ENCODE assay signal across 8 cellular contexts in the genomic region with DNA sequence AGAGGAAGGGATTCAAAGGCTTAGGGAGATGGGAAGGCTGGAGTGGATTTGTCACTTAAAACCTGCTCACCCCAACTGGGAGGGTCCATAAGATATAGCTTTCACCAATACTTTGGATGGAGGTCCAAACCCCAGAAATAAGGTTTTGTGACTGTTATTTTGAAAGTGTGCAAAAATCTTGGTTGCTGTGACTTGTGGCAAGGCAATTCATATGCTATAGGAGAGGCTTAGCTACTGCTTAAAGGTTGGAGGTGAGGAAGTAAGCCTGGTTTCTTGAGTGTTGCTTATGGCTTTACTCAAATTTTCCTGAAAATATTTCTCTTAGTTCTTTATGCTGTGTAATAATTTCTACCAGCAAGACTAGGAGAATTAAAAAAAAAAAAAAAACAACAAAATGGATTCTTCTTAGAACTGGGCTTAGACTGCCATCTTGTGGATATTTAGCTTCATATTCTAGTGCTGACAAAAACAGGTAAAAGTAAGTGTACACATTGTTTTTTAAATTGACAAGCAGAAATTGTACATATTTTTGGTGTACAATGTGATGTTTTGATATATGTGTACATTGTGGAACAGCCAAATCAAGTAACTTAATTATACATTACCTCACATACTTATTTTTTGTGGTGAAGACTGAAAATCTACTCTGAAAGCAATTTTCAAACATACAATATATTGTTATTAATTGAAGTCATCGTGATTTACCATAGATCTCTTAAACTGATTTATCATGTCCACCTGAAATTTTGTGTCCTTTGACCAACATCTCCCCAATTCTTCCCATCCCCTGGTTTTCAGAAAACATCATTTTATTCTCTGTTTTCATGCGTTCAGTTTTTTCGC. TPM values are rescaled to one million over a fixed set of nuclear protein-coding genes. Genes with fewer than 3 reads are reported as not detected.
DNase-seq lines count a peak whose midpoint lies in the region; ATAC-seq, FAIRE-seq and TF ChIP-seq lines count a peak whose summit lies in the region.

No MANE protein-coding gene starts in this region.

- DNase-seq in CD4-positive, alpha-beta memory T cell: peak in 4 of 5 donors; percentile 59 to 74 (median 64)
- DNase-seq in H9 (no peak), NCI-H446 treated with DMSO at 0.1 percent for 48 hours (lab: John Stamatoyannopoulos, UW) (peak; percentile 51), K562 (ENCODE audit: extremely low read depth in 1 of 4, low spot score in 3 of 4) (peak; percentile 6 to 49 (median 12)), kidney glomerular epithelial cell (lab: John Stamatoyannopoulos, UW) (peak; percentile 54), uterus (no peak), hepatic stellate cell (ENCODE audit: low spot score) (no peak)

- no peak overlapping the region for H3T11ph ChIP-seq in H9 (ENCODE audit: low read length)

- no peak overlapping the region for H2BK15ac ChIP-seq in H9 (ENCODE audit: low read depth, low read length)

- WGBS in H9 (ENCODE audit: extremely low coverage, insufficient read length, low lambda C conversion rate): no CpG with 5 or more reads among the region's 3 CpGs
- WGBS in K562 (ENCODE audit: insufficient coverage, low coverage, missing lambda C conversion rate): 20% methylated on average over 3 of the region's 3 CpGs

- no peaks in the 10 kb centered on the region for H4K20me1 ChIP-seq in H9 (ENCODE audit: control insufficient read depth, insufficient read depth, insufficient read length)
- no peaks in the 10 kb centered on the region for H4K20me1 ChIP-seq in K562 (replicated peaks; ENCODE audit: control insufficient read depth, insufficient read depth, low read length)

- in situ Hi-C loops in K562 (cut with MboI): loop anchor here (10.0 kb wide), 1 partner anchor 151 kb away; the partner anchor contains the start of gene ART4

- TF ChIP-seq CTCF in H9 (conservative IDR thresholded peaks at IDR 0.05) (peak; percentile 83), K562 (IDR thresholded peaks at IDR 0.05 in 2 of 3, conservative IDR thresholded peaks at IDR 0.05 in 1 of 3; ENCODE audit: insufficient read depth in 2 of 3, low read depth in 1 of 3, low read length in 3 of 3) (peak in 2 of 3 experiments; percentile 37 to 69; a peak in 3 of 6 replicates), uterus (IDR thresholded peaks at IDR 0.05) (peak; percentile 63 to 79 (median 64))

- no peaks in the 10 kb centered on the region for H3K23me2 ChIP-seq in H9 (ENCODE audit: insufficient read length, low read depth, low read length, poor library complexity, severe bottlenecking)

- ATAC-seq in K562: no peak
- no peak for ATAC-seq in HG02610 (IDR thresholded peaks at IDR 0.05; ENCODE audit: unreplicated experiment)

- no peak overlapping the region for H4K91ac ChIP-seq in H9 (ENCODE audit: insufficient read length, low read depth, low read length)

- H3K36me3 ChIP-seq in CD4-positive, alpha-beta memory T cell (ENCODE audit: insufficient read depth, low read length): no peaks in the 10 kb centered on the region
- H3K36me3 ChIP-seq in K562 (ENCODE audit: control insufficient read depth, insufficient read depth, low read length): no peaks in the 10 kb centered on the region
- H3K36me3 ChIP-seq in uterus: no peaks in the 10 kb centered on the region

- H3K79me2 ChIP-seq in H9 (ENCODE audit: insufficient read depth, low read length): no peaks in the 10 kb centered on the region
- H3K79me2 ChIP-seq in K562 (ENCODE audit: control insufficient read depth, insufficient read depth, low read length): no peaks in the 10 kb centered on the region

- no peak overlapping the region for H3K9ac ChIP-seq in H9 (ENCODE audit: extremely low read depth, insufficient read length, low read length)
- no peak overlapping the region for H3K9ac ChIP-seq in K562 (ENCODE audit: insufficient read depth in 1 of 2, low read depth in 2 of 2, low read length in 2 of 2)

- H3K4ac ChIP-seq in H9 (ENCODE audit: low read depth, low read length): no peak overlapping the region

- H3K27ac Mint-ChIP-seq in CD4-positive, alpha-beta memory T cell: peak overlapping the region; percentile 8 to 89 (median 58)
- H3K27ac Mint-ChIP-seq in H9: no peak overlapping the region

- H3K4me1 ChIP-seq in CD4-positive, alpha-beta memory T cell (ENCODE audit: insufficient read depth, low read length): peaks cover 24% of the 10 kb centered on the region
- H3K4me1 ChIP-seq in H9 (ENCODE audit: insufficient read depth, low read length) (no peaks in the 10 kb centered on the region), K562 (replicated peaks in 1 of 2; ENCODE audit: control insufficient read depth in 2 of 2, insufficient read depth in 2 of 2, low read length in 2 of 2) (no peaks in the 10 kb centered on the region), uterus (no peaks in the 10 kb centered on the region)

- POLR2A ChIA-PET in CD4-positive, alpha-beta memory T cell (lab: Charles Lee; ENCODE audit: partially characterized antibody): interaction anchor here (0.5 to 4.2 kb wide), 19 partner anchors 10 to 258 kb away, joined by 3 to 40 read pairs (median 6); partner anchors contain the start of genes ARHGDIB, ART4, C12orf60 and ERP27
- POLR2A ChIA-PET in K562 (lab: Yijun Ruan, JAX): interaction anchor here (0.6 to 0.9 kb wide), 2 partner anchors 186 to 383 kb away, joined by 3 read pairs; no protein-coding TSS in a partner anchor

- H4K5ac ChIP-seq in H9 (ENCODE audit: insufficient read length, low read depth, low read length): no peak overlapping the region

- no peak for TF ChIP-seq EP300 in K562 (IDR thresholded peaks at IDR 0.05; ENCODE audit: low read length)

- no peak overlapping the region for H2BK12ac ChIP-seq in H9 (ENCODE audit: insufficient read length, low read depth, low read length)

- no peak for TF ChIP-seq POLR2A in K562 (conservative IDR thresholded peaks at IDR 0.05)
- TF ChIP-seq POLR2A in uterus (IDR thresholded peaks at IDR 0.05): no peak

- no peak overlapping the region for H2BK5ac ChIP-seq in H9 (ENCODE audit: insufficient read length, low read length)

- H2BK120ac ChIP-seq in H9 (ENCODE audit: low read depth, low read length, poor library complexity, severe bottlenecking): no peak overlapping the region

- no peaks in the 10 kb centered on the region for H3K79me1 ChIP-seq in H9 (ENCODE audit: insufficient read depth, low read depth, low read length, poor library complexity, severe bottlenecking)

- H3K27ac ChIP-seq in CD4-positive, alpha-beta memory T cell (ENCODE audit: low read depth, low read length): no peak overlapping the region
- H3K27ac ChIP-seq in H9 (ENCODE audit: insufficient read length, low read depth, low read length) (no peak overlapping the region), K562 (ENCODE audit: extremely low read depth, low read depth, low read length) (no peak overlapping the region), uterus (peak overlapping the region; percentile 57 to 96)

- H3K4me3 Mint-ChIP-seq in CD4-positive, alpha-beta memory T cell: peak overlapping the region in 3 of 8 donors; percentile 47 to 65 (median 64)
- H3K4me3 Mint-ChIP-seq in H9: no peak overlapping the region

- no peak overlapping the region for H3K4me2 ChIP-seq in H9 (ENCODE audit: insufficient read depth, insufficient read length, low read length)
- H3K4me2 ChIP-seq in K562 (ENCODE audit: insufficient read depth, low read length): no peak overlapping the region

- H3K27me3 ChIP-seq in CD4-positive, alpha-beta memory T cell (ENCODE audit: insufficient read depth, low read length): peaks cover 3% of the 10 kb centered on the region
- no peaks in the 10 kb centered on the region for H3K27me3 ChIP-seq in H9 (ENCODE audit: insufficient read depth, low read length)
- H3K27me3 ChIP-seq in K562 (ENCODE audit: control insufficient read depth in 2 of 2, insufficient read depth in 2 of 2, low read length in 2 of 2): no peaks in the 10 kb centered on the region
- no peaks in the 10 kb centered on the region for H3K27me3 ChIP-seq in uterus

- peaks cover 0 to 9% (median 0%) of the 10 kb centered on the region in 8 donors for H3K9me3 Mint-ChIP-seq in CD4-positive, alpha-beta memory T cell
- peaks cover under 1 to 7% of the 10 kb centered on the region in 2 experiments; a peak in 2 of 5 replicates for H3K9me3 Mint-ChIP-seq in H9

- peaks cover 22 to 28% (median 25%) of the 10 kb centered on the region in 4 donors for H3K4me1 Mint-ChIP-seq in CD4-positive, alpha-beta memory T cell
- H3K4me1 Mint-ChIP-seq in H9: no peaks in the 10 kb centered on the region

- no peak overlapping the region for H2AFZ ChIP-seq in H9 (ENCODE audit: low read length)
- no peak overlapping the region for H2AFZ ChIP-seq in K562 (ENCODE audit: low read depth, low read length)

- no peaks in the 10 kb centered on the region for H3K9me1 ChIP-seq in K562 (ENCODE audit: control insufficient read depth, insufficient read depth, low read length)

- H4K8ac ChIP-seq in H9 (replicated peaks; ENCODE audit: insufficient read length, low read depth, low read length): no peak overlapping the region

- no peak overlapping the region for H3K4me3 ChIP-seq in CD4-positive, alpha-beta memory T cell (ENCODE audit: low read length in 2 of 2)
- H3K4me3 ChIP-seq in K562: no peak overlapping the region
- H3K4me3 ChIP-seq in uterus: no peak overlapping the region

- no peaks in the 10 kb centered on the region for H3K36me3 Mint-ChIP-seq in CD4-positive, alpha-beta memory T cell
- H3K36me3 Mint-ChIP-seq in H9 (ENCODE audit: insufficient read depth in 1 of 3, low read depth in 3 of 3): no peaks in the 10 kb centered on the region

- BruUV-seq in K562 (replicated peaks; lab: Mats Ljungman, UMichigan): no TSS peak

- FAIRE-seq in K562 (lab: Jason Lieb, UNC): no peak

- CTCF ChIA-PET in CD4-positive, alpha-beta memory T cell (lab: Charles Lee; ENCODE audit: partially characterized antibody): interaction anchor here (0.7 to 9.4 kb wide), 41 partner anchors 11 to 758 kb away, joined by 3 to 191 read pairs (median 5); partner anchors contain the start of genes ARHGDIB, ART4, ERP27 and PDE6H
- CTCF ChIA-PET in K562 (lab: Yijun Ruan, JAX; ENCODE audit: low intra/inter-chr PET ratio): interaction anchor here (0.6 to 2.3 kb wide), 11 partner anchors 60 to 1633 kb away, joined by 3 to 15 read pairs (median 4); partner anchors contain the start of gene ART4

- H3K14ac ChIP-seq in H9 (ENCODE audit: insufficient read depth, low read length): no peak overlapping the region

- H3K18ac ChIP-seq in H9 (ENCODE audit: insufficient read length, low read depth, low read length): no peak overlapping the region

- H3K9me3 ChIP-seq in CD4-positive, alpha-beta memory T cell (ENCODE audit: control insufficient read depth in 1 of 2, low read length in 2 of 2): no peaks in the 10 kb centered on the region
- H3K9me3 ChIP-seq in H9 (ENCODE audit: control insufficient read depth, low read depth, low read length) (no peaks in the 10 kb centered on the region), K562 (replicated peaks; ENCODE audit: control insufficient read depth, insufficient read depth, low read depth, low read length) (no peaks in the 10 kb centered on the region), uterus (no peaks in the 10 kb centered on the region)

- no peak overlapping the region for H3K23ac ChIP-seq in H9 (ENCODE audit: insufficient read length, low read depth, low read length)

- no peak overlapping the region for H2BK20ac ChIP-seq in H9 (ENCODE audit: low read depth, low read length, poor library complexity, severe bottlenecking)

- H2AK5ac ChIP-seq in H9 (ENCODE audit: insufficient read length, low read length): no peak overlapping the region

- peak; percentile 63 to 75 for TF ChIP-seq RAD21 in K562 (CRISPR knock-in tag; conservative IDR thresholded peaks at IDR 0.05 in 1 of 2, IDR thresholded peaks at IDR 0.05 in 1 of 2)

- no peak overlapping the region for H3K56ac ChIP-seq in H9 (ENCODE audit: insufficient read length, low read depth, low read length)

- peaks cover 4 to 5% of the 10 kb centered on the region in 2 donors for H3K27me3 Mint-ChIP-seq in CD4-positive, alpha-beta memory T cell
- no peaks in the 10 kb centered on the region for H3K27me3 Mint-ChIP-seq in H9 (ENCODE audit: low read depth)

- intact Hi-C loops in CD4-positive, alpha-beta memory T cell (cut with micrococcal nuclease): loop anchor here (1.0 to 2.0 kb wide), 6 partner anchors 151 to 366 kb away; partner anchors contain the start of gene RERG
- intact Hi-C loops in K562 (cut with micrococcal nuclease): loop anchor here (1.0 to 10.0 kb wide), 4 partner anchors 151 to 366 kb away; partner anchors contain the start of gene SMCO3
- intact Hi-C loops in uterus (cut with DNase I; ENCODE audit: low total_unique reads): loop anchor here (5.0 kb wide), 2 partner anchors 149 to 226 kb away; partner anchors contain the start of gene RERG

RNA-seq across cellular contexts. Expression of gene PDE6H, which starts 23.0 kb away (rescaled TPM):
- not detected for total RNA-seq in CD4-positive, alpha-beta memory T cell
- not detected for polyA plus RNA-seq in CD4-positive, alpha-beta memory T cell
- total RNA-seq in H9 (2021) (not detected in 2 replicates), K562 (2014; rRNA removed) (not detected in 2 replicates), K562 (2014; rRNA removed; fragmentation: Illumina TruSeq; extraction: Trizol) (not detected in 2 replicates), K562 (2015; rRNA removed; fragmentation: Illumina TruSeq; extraction: Trizol) (not detected in 2 replicates), K562 (2021) (not detected in 2 replicates), uterus (not detected)
- not detected in 2 replicates for total RNA-seq in K562 (2011; cell fraction: chromatin; rRNA removed; ENCODE audit: low replicate concordance)
- not detected in 2 replicates for total RNA-seq in K562 (2011; cell fraction: nucleolus; rRNA removed)
- total RNA-seq in K562 (2011; cell fraction: nucleoplasm; rRNA removed): not detected in 2 replicates
- polyA plus RNA-seq in K562 (2011; rRNA removed) (not detected in 2 replicates), K562 (2014; fragmentation: Illumina TruSeq; extraction: Trizol) (not detected in 2 replicates), K562 (2014; fragmentation: Nextera tagmentation; extraction: Ambion mirVana) (under 1 TPM in 1 of 2 experiments, not detected in 1; 0.15 TPM), K562 (2014; rRNA removed) (not detected in 2 replicates)
- polyA plus RNA-seq in K562 (2011; cell fraction: cytosol; rRNA removed): not detected in 2 replicates
- polyA plus RNA-seq in K562 (2011; cell fraction: nucleus; rRNA removed): 0.22 TPM in 1 of 2 replicates, not detected in the other
- not detected in 2 replicates for polyA plus RNA-seq in K562 (2012)
- not detected in 2 replicates for polyA minus RNA-seq in K562 (2011; rRNA and poly(A)+ RNA removed)
- polyA minus RNA-seq in K562 (2011; cell fraction: cytosol; rRNA and poly(A)+ RNA removed): not detected in 2 replicates
- not detected in 2 replicates for polyA minus RNA-seq in K562 (2011; cell fraction: nucleus; rRNA and poly(A)+ RNA removed)

RNA-seq across cellular contexts. Expression of gene ARHGDIB, which starts 34.4 kb away (rescaled TPM):
- total RNA-seq in CD4-positive, alpha-beta memory T cell: 100 to 1,000 TPM; 717 to 768 TPM
- 1,000 to 10,000 TPM; 2,962 to 4,406 TPM for polyA plus RNA-seq in CD4-positive, alpha-beta memory T cell
- 0.29 and 0.44 TPM in 2 replicates for total RNA-seq in H9 (2021)
- total RNA-seq in K562 (2011; cell fraction: chromatin; rRNA removed; ENCODE audit: low replicate concordance): 0.39 TPM in 1 of 2 replicates, not detected in the other
- total RNA-seq in K562 (2011; cell fraction: nucleolus; rRNA removed): 0.53 TPM in 1 of 2 replicates, not detected in the other
- 0.76 and 0.81 TPM in 2 replicates for total RNA-seq in K562 (2011; cell fraction: nucleoplasm; rRNA removed)
- 63.2 and 100 TPM in 2 replicates for total RNA-seq in K562 (2014; rRNA removed)
- 67.3 and 68.7 TPM in 2 replicates for total RNA-seq in K562 (2014; rRNA removed; fragmentation: Illumina TruSeq; extraction: Trizol)
- total RNA-seq in K562 (2015; rRNA removed; fragmentation: Illumina TruSeq; extraction: Trizol): 145 and 151 TPM in 2 replicates
- total RNA-seq in K562 (2021): 51.1 and 55.8 TPM in 2 replicates
- 9.5 and 21.9 TPM in 2 replicates for polyA plus RNA-seq in K562 (2011; rRNA removed)
- polyA plus RNA-seq in K562 (2011; cell fraction: cytosol; rRNA removed): 11.3 and 35.3 TPM in 2 replicates
- polyA plus RNA-seq in K562 (2011; cell fraction: nucleus; rRNA removed): 2.8 and 7.8 TPM in 2 replicates
- 132 and 187 TPM in 2 replicates for polyA plus RNA-seq in K562 (2012)
- polyA plus RNA-seq in K562 (2014; fragmentation: Illumina TruSeq; extraction: Trizol): 114 and 145 TPM in 2 replicates
- polyA plus RNA-seq in K562 (2014; fragmentation: Nextera tagmentation; extraction: Ambion mirVana): 100 to 1,000 TPM; 171 to 204 TPM
- 90.4 and 116 TPM in 2 replicates for polyA plus RNA-seq in K562 (2014; rRNA removed)
- polyA minus RNA-seq in K562 (2011; rRNA and poly(A)+ RNA removed): 12.7 and 19.3 TPM in 2 replicates
- polyA minus RNA-seq in K562 (2011; cell fraction: cytosol; rRNA and poly(A)+ RNA removed): 3.9 and 4.3 TPM in 2 replicates
- 0.27 and 4.2 TPM in 2 replicates for polyA minus RNA-seq in K562 (2011; cell fraction: nucleus; rRNA and poly(A)+ RNA removed)
- total RNA-seq in uterus: 100 to 1,000 TPM in 1 of 4 donors, 10 to 100 TPM in 3; 28.4 to 175 (median 59.9) TPM

RNA-seq across cellular contexts. Expression of gene ERP27, which starts 57.5 kb away (rescaled TPM):
- total RNA-seq in CD4-positive, alpha-beta memory T cell: 10 to 100 TPM in 1 of 2 experiments, 1 to 10 TPM in 1; 9.3 to 11.5 TPM
- polyA plus RNA-seq in CD4-positive, alpha-beta memory T cell: 1 to 10 TPM; 3.4 to 4.5 TPM
- total RNA-seq in H9 (2021) (not detected in 2 replicates), K562 (2014; rRNA removed) (0.27 TPM in 1 of 2 replicates, not detected in the other), K562 (2014; rRNA removed; fragmentation: Illumina TruSeq; extraction: Trizol) (0.07 TPM in 1 of 2 replicates, not detected in the other), K562 (2015; rRNA removed; fragmentation: Illumina TruSeq; extraction: Trizol) (0.11 TPM in 1 of 2 replicates, not detected in the other), K562 (2021) (0.13 TPM in 1 of 2 replicates, not detected in the other), uterus (1 to 10 TPM in 2 of 4 donors, under 1 TPM in 1, not detected in 1; 0.61 to 2.6 (median 1.5) TPM)
- total RNA-seq in K562 (2011; cell fraction: chromatin; rRNA removed; ENCODE audit: low replicate concordance): not detected in 2 replicates
- total RNA-seq in K562 (2011; cell fraction: nucleolus; rRNA removed): not detected in 2 replicates
- not detected in 2 replicates for total RNA-seq in K562 (2011; cell fraction: nucleoplasm; rRNA removed)
- polyA plus RNA-seq in K562 (2011; rRNA removed) (not detected in 2 replicates), K562 (2014; fragmentation: Illumina TruSeq; extraction: Trizol) (0.08 TPM in 1 of 2 replicates, not detected in the other), K562 (2014; fragmentation: Nextera tagmentation; extraction: Ambion mirVana) (not detected), K562 (2014; rRNA removed) (not detected in 2 replicates)
- not detected in 2 replicates for polyA plus RNA-seq in K562 (2011; cell fraction: cytosol; rRNA removed)
- not detected in 2 replicates for polyA plus RNA-seq in K562 (2011; cell fraction: nucleus; rRNA removed)
- 0.05 TPM in 1 of 2 replicates, not detected in the other for polyA plus RNA-seq in K562 (2012)
- not detected in 2 replicates for polyA minus RNA-seq in K562 (2011; rRNA and poly(A)+ RNA removed)
- not detected in 2 replicates for polyA minus RNA-seq in K562 (2011; cell fraction: cytosol; rRNA and poly(A)+ RNA removed)
- not detected in 2 replicates for polyA minus RNA-seq in K562 (2011; cell fraction: nucleus; rRNA and poly(A)+ RNA removed)

Comparison
In these comparisons a context has a peak if more than half of its experiments do, and no peak if none do; other contexts are left out.
1. DNase-seq: peak in CD4-positive, alpha-beta memory T cell (4 of 5), NCI-H446 treated with DMSO at 0.1 percent for 48 hours (single experiment), K562 (4 of 4) and kidney glomerular epithelial cell (single experiment); none in H9 (single experiment), uterus (0 of 2) and hepatic stellate cell (single experiment).
2. H3K27ac ChIP-seq: peak in uterus (2 of 2); none in CD4-positive, alpha-beta memory T cell (single experiment), H9 (single experiment) and K562 (single experiment).
3. H3K27ac Mint-ChIP-seq: peak in CD4-positive, alpha-beta memory T cell (7 of 7); none in H9 (0 of 3).
4. Peak in every context shown above with its lines, with median percentiles within 50 percentile points of each other: CTCF ChIP-seq.